32 cellular contexts compared by ENCODE assay signal in genomic region chr13:83937579-83937978, GRCh38. TPM values are rescaled to one million over a fixed set of nuclear protein-coding genes. Genes with fewer than 3 reads are reported as not detected.
"Had no signal": no experiment of that assay in that cellular context is flagged by ENCODE, and none has a peak within 500 bp of the region (broad histone marks: within the 10 kb centered on the region; RNA-seq: fewer than 3 reads in every experiment).

No MANE protein-coding gene starts in this region.

- H3K9me3 Mint-ChIP-seq: nephron progenitor cell; stimulated activated naive B cell treated with anti-CD40 and anti-IgM and Interleukin-4, amounts not matched to agents 10 μg/mL and 1 μg/mL and 100 μg/mL, for 72 hours had no signal

- H3K27me3 ChIP-seq: neural progenitor cell, neutrophil, right atrium auricular region, right lobe of liver, stomach, testis, thyroid gland, transverse colon, upper lobe of left lung, vagina had no signal

- ATAC-seq: natural killer cell; right lobe of liver; stimulated activated naive B cell treated with anti-CD40 and anti-IgM and Interleukin-4, amounts not matched to agents 10 μg/mL and 1 μg/mL and 100 μg/mL, for 72 hours; stimulated activated naive CD8-positive, alpha-beta T cell treated with anti-CD3 and anti-CD28 coated beads, Interleukin-15, Interleukin-2, amounts not matched to agents 100 U/mL and 50 U/mL, for 24 hours had no signal

- H3K27ac Mint-ChIP-seq: mesothelial cell of epicardium; naive B cell; natural killer cell; nephron progenitor cell; neural progenitor cell; stimulated activated naive B cell treated with anti-CD40 and anti-IgM and Interleukin-4, amounts not matched to agents 10 μg/mL and 1 μg/mL and 100 μg/mL, for 72 hours had no signal

- H3K9me3 ChIP-seq: neutrophil, right atrium auricular region, right lobe of liver, stomach, testis, thyroid gland, transverse colon, upper lobe of left lung, vagina had no signal

- H3K36me3 Mint-ChIP-seq: naive B cell; natural killer cell; neural progenitor cell; stimulated activated naive B cell treated with anti-CD40 and anti-IgM and Interleukin-4, amounts not matched to agents 10 μg/mL and 1 μg/mL and 100 μg/mL, for 72 hours had no signal

- H3K4me3 ChIP-seq: left ventricle myocardium inferior, lung, neural progenitor cell, right atrium auricular region, right lobe of liver, smooth muscle cell, stomach, testis, thyroid gland, transverse colon, upper lobe of left lung, vagina had no signal

- H3K4me1 Mint-ChIP-seq: naive B cell; natural killer cell; nephron progenitor cell; neural progenitor cell; stimulated activated naive B cell treated with anti-CD40 and anti-IgM and Interleukin-4, amounts not matched to agents 10 μg/mL and 1 μg/mL and 100 μg/mL, for 72 hours had no signal

- DNase-seq: hippocampal formation; islet precursor cell; left ventricle myocardium inferior; mesendoderm; naive B cell; natural killer cell; nephron progenitor cell; occipital lobe; right lobe of liver; stimulated activated CD4-positive, alpha-beta T cell treated with anti-CD3 and anti-CD28 coated beads, Interleukin-1b, Interleukin-23, amount 100 ng/mL, for 48 hours; stimulated activated CD4-positive, alpha-beta T cell treated with anti-CD3 and anti-CD28 coated beads, Interleukin-2, amount 100 ng/mL, for 48 hours; stimulated activated CD4-positive, alpha-beta T cell treated with anti-CD3 and anti-CD28 coated beads, Interleukin-4, amount 100 ng/mL, for 4 hours; stimulated activated naive B cell treated with anti-CD40 and anti-IgM and Interleukin-4, amounts not matched to agents 10 μg/mL and 1 μg/mL and 100 μg/mL, for 72 hours; stimulated activated naive CD8-positive, alpha-beta T cell treated with anti-CD3 and anti-CD28 coated beads, Interleukin-15, Interleukin-2, amounts not matched to agents 100 U/mL and 50 U/mL, for 24 hours; stomach; testis; thyroid gland; transverse colon; upper lobe of left lung had no signal

- H3K9ac ChIP-seq: neural progenitor cell, parathyroid adenoma had no signal

- H3K4me3 Mint-ChIP-seq: mesothelial cell of epicardium; naive B cell; natural killer cell; nephron progenitor cell; neural progenitor cell; stimulated activated naive B cell treated with anti-CD40 and anti-IgM and Interleukin-4, amounts not matched to agents 10 μg/mL and 1 μg/mL and 100 μg/mL, for 72 hours had no signal

- H3K27ac ChIP-seq: left ventricle myocardium inferior, neural progenitor cell, neutrophil, parathyroid adenoma, right atrium auricular region, right lobe of liver, stomach, testis, thyroid gland, transverse colon, upper lobe of left lung, vagina had no signal

- H3K4me1 ChIP-seq: left ventricle myocardium inferior, parathyroid adenoma, right atrium auricular region, right lobe of liver, stomach, testis, thyroid gland, transverse colon, upper lobe of left lung, vagina had no signal

- H3K27me3 Mint-ChIP-seq: naive B cell; stimulated activated naive B cell treated with anti-CD40 and anti-IgM and Interleukin-4, amounts not matched to agents 10 μg/mL and 1 μg/mL and 100 μg/mL, for 72 hours had no signal

- H3K36me3 ChIP-seq: left ventricle myocardium inferior, neural progenitor cell, neutrophil, right atrium auricular region, right lobe of liver, stomach, thyroid gland, transverse colon, upper lobe of left lung, vagina had no signal

RNA-seq across cellular contexts. Expression of gene SLITRK1, which starts 55.3 kb away (rescaled TPM):
- total RNA-seq: kidney epithelial cell, left ventricle myocardium inferior, lower leg skin, mononuclear cell, natural killer cell, posterior vena cava, pulmonary artery endothelial cell, right atrium auricular region, right lobe of liver, smooth muscle cell, thyroid gland, upper lobe of left lung, vagina had no signal
